In genomic region chr9:131799177-131799823, GRCh38 we compare ENCODE assay signal across 2 cellular contexts.
A peak's percentile ranks its signal among the peaks of the same experiment; 100 is the strongest.
TF ChIP-seq lines count a peak whose summit lies in the region.

No MANE protein-coding gene starts in this region.

TF ChIP-seq in GM12878, 131 proteins besides CTCF, POLR2A, EP300 and RAD21:
- TF ChIP-seq MTA3 (IDR thresholded peaks at IDR 0.05; ENCODE audit: borderline replicate concordance, low read length), result no peak
- no peak for TF ChIP-seq NBN (IDR thresholded peaks at IDR 0.05)
- TF ChIP-seq GABPA (IDR thresholded peaks at IDR 0.05; ENCODE audit: low read depth), result no peak
- TF ChIP-seq REST (IDR thresholded peaks at IDR 0.05; ENCODE audit: low read depth, low read length), result peak; percentile 97

TF ChIP-seq in HepG2, 621 proteins besides CTCF, POLR2A, EP300 and RAD21 (continues in another document):
- TF ChIP-seq SCMH1 (CRISPR knock-in tag; IDR thresholded peaks at IDR 0.05; ENCODE audit: borderline replicate concordance) (no peak), JUND (CRISPR knock-in tag; IDR thresholded peaks at IDR 0.05) (0 out of 2 replicates have a peak, but pooled peaks have one; percentile 24), REL (CRISPR knock-in tag; conservative IDR thresholded peaks at IDR 0.05) (no peak), ZNF589 (CRISPR knock-in tag; conservative IDR thresholded peaks at IDR 0.05) (0 out of 2 replicates have a peak, but pooled peaks have one; percentile 51), SPEN (CRISPR knock-in tag; IDR thresholded peaks at IDR 0.05; ENCODE audit: low read depth) (0 out of 2 replicates have a peak, but pooled peaks have one; percentile 28), ZNF512 (CRISPR knock-in tag; IDR thresholded peaks at IDR 0.05) (no peak), ZNF232 (CRISPR knock-in tag; IDR thresholded peaks at IDR 0.05; ENCODE audit: borderline replicate concordance) (peak; percentile 93), HNRNPUL1 (IDR thresholded peaks at IDR 0.05; ENCODE audit: low read depth, low read length) (no peak), MLLT10 (CRISPR knock-in tag; IDR thresholded peaks at IDR 0.05) (no peak), ZFP36L2 (CRISPR knock-in tag; IDR thresholded peaks at IDR 0.05) (0 out of 2 replicates have a peak, but pooled peaks have one; percentile 87), ZSCAN30 (CRISPR knock-in tag; IDR thresholded peaks at IDR 0.05) (no peak), PLSCR1 (CRISPR knock-in tag; IDR thresholded peaks at IDR 0.05; ENCODE audit: borderline replicate concordance) (peak; percentile 43; the same call in 1 of the 2 replicates), HINFP (CRISPR knock-in tag; IDR thresholded peaks at IDR 0.05; ENCODE audit: low read depth) (no peak), ZNF350 (CRISPR knock-in tag; IDR thresholded peaks at IDR 0.05; ENCODE audit: borderline replicate concordance, low read depth) (no peak), NFYB (CRISPR knock-in tag; IDR thresholded peaks at IDR 0.05) (no peak), ZFYVE20 (CRISPR knock-in tag; IDR thresholded peaks at IDR 0.05; ENCODE audit: borderline replicate concordance, low read depth) (0 out of 2 replicates have a peak, but pooled peaks have one; percentile 59), RELA (CRISPR knock-in tag; IDR thresholded peaks at IDR 0.05) (no peak), TBX2 (CRISPR knock-in tag; IDR thresholded peaks at IDR 0.05; ENCODE audit: borderline replicate concordance) (peak; percentile 29; the same call in 1 of the 2 replicates), ZNF557 (CRISPR knock-in tag; IDR thresholded peaks at IDR 0.05) (peak; percentile 92), PCBP1 (IDR thresholded peaks at IDR 0.05; ENCODE audit: borderline replicate concordance, low read depth, low read length) (no peak), PRPF4 (IDR thresholded peaks at IDR 0.05; ENCODE audit: low read depth, low read length, poor library complexity, severe bottlenecking) (no peak), SIN3B (IDR thresholded peaks at IDR 0.05; ENCODE audit: low read length) (no peak), SKIL (CRISPR knock-in tag; IDR thresholded peaks at IDR 0.05; ENCODE audit: borderline replicate concordance) (no peak), ZBTB10 (CRISPR knock-in tag; IDR thresholded peaks at IDR 0.05; ENCODE audit: borderline replicate concordance) (0 out of 2 replicates have a peak, but pooled peaks have one; percentile 60), THAP11 (CRISPR knock-in tag; IDR thresholded peaks at IDR 0.05) (peak; percentile 47; the same call in 1 of the 2 replicates)
- TF ChIP-seq, protein P1, sequence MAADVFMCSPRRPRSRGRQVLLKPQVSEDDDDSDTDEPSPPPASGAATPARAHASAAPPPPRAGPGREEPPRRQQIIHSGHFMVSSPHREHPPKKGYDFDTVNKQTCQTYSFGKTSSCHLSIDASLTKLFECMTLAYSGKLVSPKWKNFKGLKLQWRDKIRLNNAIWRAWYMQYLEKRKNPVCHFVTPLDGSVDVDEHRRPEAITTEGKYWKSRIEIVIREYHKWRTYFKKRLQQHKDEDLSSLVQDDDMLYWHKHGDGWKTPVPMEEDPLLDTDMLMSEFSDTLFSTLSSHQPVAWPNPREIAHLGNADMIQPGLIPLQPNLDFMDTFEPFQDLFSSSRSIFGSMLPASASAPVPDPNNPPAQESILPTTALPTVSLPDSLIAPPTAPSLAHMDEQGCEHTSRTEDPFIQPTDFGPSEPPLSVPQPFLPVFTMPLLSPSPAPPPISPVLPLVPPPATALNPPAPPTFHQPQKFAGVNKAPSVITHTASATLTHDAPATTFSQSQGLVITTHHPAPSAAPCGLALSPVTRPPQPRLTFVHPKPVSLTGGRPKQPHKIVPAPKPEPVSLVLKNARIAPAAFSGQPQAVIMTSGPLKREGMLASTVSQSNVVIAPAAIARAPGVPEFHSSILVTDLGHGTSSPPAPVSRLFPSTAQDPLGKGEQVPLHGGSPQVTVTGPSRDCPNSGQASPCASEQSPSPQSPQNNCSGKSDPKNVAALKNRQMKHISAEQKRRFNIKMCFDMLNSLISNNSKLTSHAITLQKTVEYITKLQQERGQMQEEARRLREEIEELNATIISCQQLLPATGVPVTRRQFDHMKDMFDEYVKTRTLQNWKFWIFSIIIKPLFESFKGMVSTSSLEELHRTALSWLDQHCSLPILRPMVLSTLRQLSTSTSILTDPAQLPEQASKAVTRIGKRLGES (CRISPR knock-in tag; IDR thresholded peaks at IDR 0.05; ENCODE audit: borderline replicate concordance), result peak; percentile 89; the same call in 1 of the 2 replicates
- TF ChIP-seq, protein P2, sequence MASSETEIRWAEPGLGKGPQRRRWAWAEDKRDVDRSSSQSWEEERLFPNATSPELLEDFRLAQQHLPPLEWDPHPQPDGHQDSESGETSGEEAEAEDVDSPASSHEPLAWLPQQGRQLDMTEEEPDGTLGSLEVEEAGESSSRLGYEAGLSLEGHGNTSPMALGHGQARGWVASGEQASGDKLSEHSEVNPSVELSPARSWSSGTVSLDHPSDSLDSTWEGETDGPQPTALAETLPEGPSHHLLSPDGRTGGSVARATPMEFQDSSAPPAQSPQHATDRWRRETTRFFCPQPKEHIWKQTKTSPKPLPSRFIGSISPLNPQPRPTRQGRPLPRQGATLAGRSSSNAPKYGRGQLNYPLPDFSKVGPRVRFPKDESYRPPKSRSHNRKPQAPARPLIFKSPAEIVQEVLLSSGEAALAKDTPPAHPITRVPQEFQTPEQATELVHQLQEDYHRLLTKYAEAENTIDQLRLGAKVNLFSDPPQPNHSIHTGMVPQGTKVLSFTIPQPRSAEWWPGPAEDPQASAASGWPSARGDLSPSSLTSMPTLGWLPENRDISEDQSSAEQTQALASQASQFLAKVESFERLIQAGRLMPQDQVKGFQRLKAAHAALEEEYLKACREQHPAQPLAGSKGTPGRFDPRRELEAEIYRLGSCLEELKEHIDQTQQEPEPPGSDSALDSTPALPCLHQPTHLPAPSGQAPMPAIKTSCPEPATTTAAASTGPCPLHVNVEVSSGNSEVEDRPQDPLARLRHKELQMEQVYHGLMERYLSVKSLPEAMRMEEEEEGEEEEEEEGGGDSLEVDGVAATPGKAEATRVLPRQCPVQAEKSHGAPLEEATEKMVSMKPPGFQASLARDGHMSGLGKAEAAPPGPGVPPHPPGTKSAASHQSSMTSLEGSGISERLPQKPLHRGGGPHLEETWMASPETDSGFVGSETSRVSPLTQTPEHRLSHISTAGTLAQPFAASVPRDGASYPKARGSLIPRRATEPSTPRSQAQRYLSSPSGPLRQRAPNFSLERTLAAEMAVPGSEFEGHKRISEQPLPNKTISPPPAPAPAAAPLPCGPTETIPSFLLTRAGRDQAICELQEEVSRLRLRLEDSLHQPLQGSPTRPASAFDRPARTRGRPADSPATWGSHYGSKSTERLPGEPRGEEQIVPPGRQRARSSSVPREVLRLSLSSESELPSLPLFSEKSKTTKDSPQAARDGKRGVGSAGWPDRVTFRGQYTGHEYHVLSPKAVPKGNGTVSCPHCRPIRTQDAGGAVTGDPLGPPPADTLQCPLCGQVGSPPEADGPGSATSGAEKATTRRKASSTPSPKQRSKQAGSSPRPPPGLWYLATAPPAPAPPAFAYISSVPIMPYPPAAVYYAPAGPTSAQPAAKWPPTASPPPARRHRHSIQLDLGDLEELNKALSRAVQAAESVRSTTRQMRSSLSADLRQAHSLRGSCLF (CRISPR knock-in tag; IDR thresholded peaks at IDR 0.05; ENCODE audit: borderline replicate concordance), result peak; percentile 89; the same call in 1 of the 2 replicates
- TF ChIP-seq, protein P3, sequence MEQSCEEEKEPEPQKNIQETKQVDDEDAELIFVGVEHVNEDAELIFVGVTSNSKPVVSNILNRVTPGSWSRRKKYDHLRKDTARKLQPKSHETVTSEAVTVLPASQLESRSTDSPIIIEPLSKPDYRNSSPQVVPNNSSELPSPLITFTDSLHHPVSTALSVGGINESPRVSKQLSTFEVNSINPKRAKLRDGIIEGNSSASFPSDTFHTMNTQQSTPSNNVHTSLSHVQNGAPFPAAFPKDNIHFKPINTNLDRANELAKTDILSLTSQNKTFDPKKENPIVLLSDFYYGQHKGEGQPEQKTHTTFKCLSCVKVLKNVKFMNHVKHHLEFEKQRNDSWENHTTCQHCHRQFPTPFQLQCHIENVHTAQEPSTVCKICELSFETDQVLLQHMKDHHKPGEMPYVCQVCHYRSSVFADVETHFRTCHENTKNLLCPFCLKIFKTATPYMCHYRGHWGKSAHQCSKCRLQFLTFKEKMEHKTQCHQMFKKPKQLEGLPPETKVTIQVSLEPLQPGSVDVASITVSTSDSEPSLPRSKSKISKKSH (CRISPR knock-in tag; IDR thresholded peaks at IDR 0.05; ENCODE audit: borderline replicate concordance), result peak; percentile 71; the same call in 1 of the 2 replicates
